Comparison of ENCODE assay signal across 1 cellular context in the genomic region with DNA sequence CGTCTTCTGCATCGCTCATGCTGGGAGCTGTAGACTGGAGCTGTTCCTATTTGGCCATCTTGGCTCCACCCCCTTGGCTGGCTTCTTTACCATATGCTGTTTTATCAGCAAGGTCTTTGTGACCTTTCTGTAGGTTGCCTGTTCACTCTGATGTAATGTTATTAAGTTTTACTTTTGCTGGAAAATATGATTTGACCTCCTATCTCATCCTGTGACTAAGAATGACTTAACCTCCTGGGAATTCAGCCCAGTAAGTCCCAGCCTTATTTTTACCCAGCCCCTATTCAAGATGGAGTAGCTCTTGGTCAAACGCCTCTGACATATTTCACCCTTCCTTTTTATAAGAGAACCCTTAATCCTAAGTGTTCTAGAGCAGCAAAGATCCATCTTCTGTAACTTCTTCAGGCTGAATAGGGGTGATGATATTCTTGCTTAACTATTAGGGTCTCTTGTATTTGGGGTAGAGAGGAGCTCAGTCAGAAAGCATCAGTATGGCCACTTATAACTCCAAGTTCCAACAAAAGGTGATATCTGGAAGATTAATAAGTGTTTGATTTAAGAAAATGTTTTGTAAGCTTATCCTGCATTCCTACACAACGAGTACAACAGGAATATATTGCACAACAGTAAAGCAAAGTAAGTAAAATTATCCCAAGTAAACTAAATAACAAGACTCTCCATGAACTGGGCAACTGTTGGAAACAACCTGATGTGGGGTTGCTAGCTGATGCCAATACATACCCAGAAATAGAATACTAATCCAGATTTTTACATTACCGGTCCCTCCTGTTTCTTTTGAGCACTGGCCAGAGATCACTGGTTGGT.
A peak's percentile ranks its signal among the peaks of the same experiment; 100 is the strongest.
TF ChIP-seq lines count a peak whose summit lies in the region.

No MANE protein-coding gene starts in this region.

TF ChIP-seq in K562, 482 proteins besides CTCF, POLR2A, EP300 and RAD21 (continued from another document):
- TF ChIP-seq, protein P1, sequence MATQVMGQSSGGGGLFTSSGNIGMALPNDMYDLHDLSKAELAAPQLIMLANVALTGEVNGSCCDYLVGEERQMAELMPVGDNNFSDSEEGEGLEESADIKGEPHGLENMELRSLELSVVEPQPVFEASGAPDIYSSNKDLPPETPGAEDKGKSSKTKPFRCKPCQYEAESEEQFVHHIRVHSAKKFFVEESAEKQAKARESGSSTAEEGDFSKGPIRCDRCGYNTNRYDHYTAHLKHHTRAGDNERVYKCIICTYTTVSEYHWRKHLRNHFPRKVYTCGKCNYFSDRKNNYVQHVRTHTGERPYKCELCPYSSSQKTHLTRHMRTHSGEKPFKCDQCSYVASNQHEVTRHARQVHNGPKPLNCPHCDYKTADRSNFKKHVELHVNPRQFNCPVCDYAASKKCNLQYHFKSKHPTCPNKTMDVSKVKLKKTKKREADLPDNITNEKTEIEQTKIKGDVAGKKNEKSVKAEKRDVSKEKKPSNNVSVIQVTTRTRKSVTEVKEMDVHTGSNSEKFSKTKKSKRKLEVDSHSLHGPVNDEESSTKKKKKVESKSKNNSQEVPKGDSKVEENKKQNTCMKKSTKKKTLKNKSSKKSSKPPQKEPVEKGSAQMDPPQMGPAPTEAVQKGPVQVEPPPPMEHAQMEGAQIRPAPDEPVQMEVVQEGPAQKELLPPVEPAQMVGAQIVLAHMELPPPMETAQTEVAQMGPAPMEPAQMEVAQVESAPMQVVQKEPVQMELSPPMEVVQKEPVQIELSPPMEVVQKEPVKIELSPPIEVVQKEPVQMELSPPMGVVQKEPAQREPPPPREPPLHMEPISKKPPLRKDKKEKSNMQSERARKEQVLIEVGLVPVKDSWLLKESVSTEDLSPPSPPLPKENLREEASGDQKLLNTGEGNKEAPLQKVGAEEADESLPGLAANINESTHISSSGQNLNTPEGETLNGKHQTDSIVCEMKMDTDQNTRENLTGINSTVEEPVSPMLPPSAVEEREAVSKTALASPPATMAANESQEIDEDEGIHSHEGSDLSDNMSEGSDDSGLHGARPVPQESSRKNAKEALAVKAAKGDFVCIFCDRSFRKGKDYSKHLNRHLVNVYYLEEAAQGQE (CRISPR knock-in tag; IDR thresholded peaks at IDR 0.05; ENCODE audit: low read depth), result no peak
- TF ChIP-seq NR4A1 (CRISPR knock-in tag; IDR thresholded peaks at IDR 0.05) (no peak), NR4A1 (tag; IDR thresholded peaks at IDR 0.05) (peak; percentile 86), POLR2AphosphoS2 (IDR thresholded peaks at IDR 0.05; ENCODE audit: low read length) (no peak), C11orf30 (IDR thresholded peaks at IDR 0.05; ENCODE audit: low read depth) (no peak), PTRF (tag; IDR thresholded peaks at IDR 0.05) (0 out of 2 replicates have a peak, but pooled peaks have one; percentile 65), SP1 (CRISPR knock-in tag; IDR thresholded peaks at IDR 0.05) (no peak)
- TF ChIP-seq, protein P2, sequence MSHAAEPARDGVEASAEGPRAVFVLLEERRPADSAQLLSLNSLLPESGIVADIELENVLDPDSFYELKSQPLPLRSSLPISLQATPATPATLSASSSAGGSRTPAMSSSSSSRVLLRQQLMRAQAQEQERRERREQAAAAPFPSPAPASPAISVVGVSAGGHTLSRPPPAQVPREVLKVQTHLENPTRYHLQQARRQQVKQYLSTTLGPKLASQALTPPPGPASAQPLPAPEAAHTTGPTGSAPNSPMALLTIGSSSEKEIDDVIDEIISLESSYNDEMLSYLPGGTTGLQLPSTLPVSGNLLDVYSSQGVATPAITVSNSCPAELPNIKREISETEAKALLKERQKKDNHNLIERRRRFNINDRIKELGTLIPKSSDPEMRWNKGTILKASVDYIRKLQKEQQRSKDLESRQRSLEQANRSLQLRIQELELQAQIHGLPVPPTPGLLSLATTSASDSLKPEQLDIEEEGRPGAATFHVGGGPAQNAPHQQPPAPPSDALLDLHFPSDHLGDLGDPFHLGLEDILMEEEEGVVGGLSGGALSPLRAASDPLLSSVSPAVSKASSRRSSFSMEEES (CRISPR knock-in tag; IDR thresholded peaks at IDR 0.05), result no peak
- TF ChIP-seq, protein P3, sequence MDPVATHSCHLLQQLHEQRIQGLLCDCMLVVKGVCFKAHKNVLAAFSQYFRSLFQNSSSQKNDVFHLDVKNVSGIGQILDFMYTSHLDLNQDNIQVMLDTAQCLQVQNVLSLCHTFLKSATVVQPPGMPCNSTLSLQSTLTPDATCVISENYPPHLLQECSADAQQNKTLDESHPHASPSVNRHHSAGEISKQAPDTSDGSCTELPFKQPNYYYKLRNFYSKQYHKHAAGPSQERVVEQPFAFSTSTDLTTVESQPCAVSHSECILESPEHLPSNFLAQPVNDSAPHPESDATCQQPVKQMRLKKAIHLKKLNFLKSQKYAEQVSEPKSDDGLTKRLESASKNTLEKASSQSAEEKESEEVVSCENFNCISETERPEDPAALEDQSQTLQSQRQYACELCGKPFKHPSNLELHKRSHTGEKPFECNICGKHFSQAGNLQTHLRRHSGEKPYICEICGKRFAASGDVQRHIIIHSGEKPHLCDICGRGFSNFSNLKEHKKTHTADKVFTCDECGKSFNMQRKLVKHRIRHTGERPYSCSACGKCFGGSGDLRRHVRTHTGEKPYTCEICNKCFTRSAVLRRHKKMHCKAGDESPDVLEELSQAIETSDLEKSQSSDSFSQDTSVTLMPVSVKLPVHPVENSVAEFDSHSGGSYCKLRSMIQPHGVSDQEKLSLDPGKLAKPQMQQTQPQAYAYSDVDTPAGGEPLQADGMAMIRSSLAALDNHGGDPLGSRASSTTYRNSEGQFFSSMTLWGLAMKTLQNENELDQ (CRISPR knock-in tag; IDR thresholded peaks at IDR 0.05; ENCODE audit: borderline replicate concordance), result no peak
- TF ChIP-seq, protein P4, sequence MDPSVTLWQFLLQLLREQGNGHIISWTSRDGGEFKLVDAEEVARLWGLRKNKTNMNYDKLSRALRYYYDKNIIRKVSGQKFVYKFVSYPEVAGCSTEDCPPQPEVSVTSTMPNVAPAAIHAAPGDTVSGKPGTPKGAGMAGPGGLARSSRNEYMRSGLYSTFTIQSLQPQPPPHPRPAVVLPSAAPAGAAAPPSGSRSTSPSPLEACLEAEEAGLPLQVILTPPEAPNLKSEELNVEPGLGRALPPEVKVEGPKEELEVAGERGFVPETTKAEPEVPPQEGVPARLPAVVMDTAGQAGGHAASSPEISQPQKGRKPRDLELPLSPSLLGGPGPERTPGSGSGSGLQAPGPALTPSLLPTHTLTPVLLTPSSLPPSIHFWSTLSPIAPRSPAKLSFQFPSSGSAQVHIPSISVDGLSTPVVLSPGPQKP (CRISPR knock-in tag; IDR thresholded peaks at IDR 0.05), result no peak
